In genomic region chr1:161198877-161199431, GRCh38 we compare ENCODE assay signal across 9 cellular contexts. TPM values are rescaled to one million over a fixed set of nuclear protein-coding genes. Genes with fewer than 3 reads are reported as not detected.
DNase-seq lines count a peak whose midpoint lies in the region; ATAC-seq lines count a peak whose summit lies in the region.
"Had no signal": no experiment of that assay in that cellular context is flagged by ENCODE, and none has a peak within 500 bp of the region (broad histone marks: within the 10 kb centered on the region; RNA-seq: fewer than 3 reads in every experiment).

A gene with protein sequence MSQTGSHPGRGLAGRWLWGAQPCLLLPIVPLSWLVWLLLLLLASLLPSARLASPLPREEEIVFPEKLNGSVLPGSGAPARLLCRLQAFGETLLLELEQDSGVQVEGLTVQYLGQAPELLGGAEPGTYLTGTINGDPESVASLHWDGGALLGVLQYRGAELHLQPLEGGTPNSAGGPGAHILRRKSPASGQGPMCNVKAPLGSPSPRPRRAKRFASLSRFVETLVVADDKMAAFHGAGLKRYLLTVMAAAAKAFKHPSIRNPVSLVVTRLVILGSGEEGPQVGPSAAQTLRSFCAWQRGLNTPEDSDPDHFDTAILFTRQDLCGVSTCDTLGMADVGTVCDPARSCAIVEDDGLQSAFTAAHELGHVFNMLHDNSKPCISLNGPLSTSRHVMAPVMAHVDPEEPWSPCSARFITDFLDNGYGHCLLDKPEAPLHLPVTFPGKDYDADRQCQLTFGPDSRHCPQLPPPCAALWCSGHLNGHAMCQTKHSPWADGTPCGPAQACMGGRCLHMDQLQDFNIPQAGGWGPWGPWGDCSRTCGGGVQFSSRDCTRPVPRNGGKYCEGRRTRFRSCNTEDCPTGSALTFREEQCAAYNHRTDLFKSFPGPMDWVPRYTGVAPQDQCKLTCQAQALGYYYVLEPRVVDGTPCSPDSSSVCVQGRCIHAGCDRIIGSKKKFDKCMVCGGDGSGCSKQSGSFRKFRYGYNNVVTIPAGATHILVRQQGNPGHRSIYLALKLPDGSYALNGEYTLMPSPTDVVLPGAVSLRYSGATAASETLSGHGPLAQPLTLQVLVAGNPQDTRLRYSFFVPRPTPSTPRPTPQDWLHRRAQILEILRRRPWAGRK (minus strand): TSS chr1:161199054. CDS start chr1:161198627, 427 bp downstream.

- H3K4me1 Mint-ChIP-seq in activated naive CD8-positive, alpha-beta T cell treated with anti-CD3 and anti-CD28 coated beads for 36 hours, result peaks cover 33% of the 10 kb centered on the region

- intact Hi-C loops in left cardiac atrium (cut with DNase I), result loop anchor here (10.0 kb wide), 2 partner anchors 176 to 186 kb away; no protein-coding TSS in a partner anchor

- H3K27me3 Mint-ChIP-seq in activated naive CD8-positive, alpha-beta T cell treated with anti-CD3 and anti-CD28 coated beads for 36 hours, result no peaks in the 10 kb centered on the region

- DNase-seq in GM04504 (ENCODE audit: low read depth) (peak; percentile 67), left cardiac atrium (peak; percentile 86), pulmonary artery endothelial cell (ENCODE audit: low read depth, low spot score) (no peak), NCI-H748 treated with DMSO at 0.1 percent for 48 hours (lab: John Stamatoyannopoulos, UW) (no peak), SIG-M5 (lab: John Stamatoyannopoulos, UW) (no peak), NCI-H2107 treated with DMSO at 0.1 percent for 48 hours (lab: John Stamatoyannopoulos, UW; ENCODE audit: unreplicated experiment) (no peak)
- no peak for DNase-seq in activated naive CD8-positive, alpha-beta T cell treated with anti-CD3 and anti-CD28 coated beads for 36 hours
- no peak for DNase-seq in activated effector memory CD4-positive, alpha-beta T cell treated with anti-CD3 and anti-CD28 coated beads, Interleukin-2, amount 50 U/mL, for 16 hours

- ATAC-seq in left cardiac atrium, result peak; percentile 8 to 31
- ATAC-seq: left colon had no signal

- peaks cover 9% of the 10 kb centered on the region for H3K36me3 Mint-ChIP-seq in activated naive CD8-positive, alpha-beta T cell treated with anti-CD3 and anti-CD28 coated beads for 36 hours

- no peaks in the 10 kb centered on the region for H3K9me3 Mint-ChIP-seq in activated naive CD8-positive, alpha-beta T cell treated with anti-CD3 and anti-CD28 coated beads for 36 hours

- peak within 1 kb of the TSS; percentile 95 for H3K27ac Mint-ChIP-seq in activated naive CD8-positive, alpha-beta T cell treated with anti-CD3 and anti-CD28 coated beads for 36 hours

- H3K4me3 Mint-ChIP-seq in activated naive CD8-positive, alpha-beta T cell treated with anti-CD3 and anti-CD28 coated beads for 36 hours, result peak within 1 kb of the TSS; percentile 92

RNA-seq across cellular contexts. Expression of the gene that starts here (rescaled TPM):
- total RNA-seq in activated naive CD8-positive, alpha-beta T cell treated with anti-CD3 and anti-CD28 coated beads for 36 hours, result 1 to 10 TPM; 2.5 to 3.8 TPM
- total RNA-seq in left cardiac atrium (100 to 1,000 TPM in 1 of 2 donors, 10 to 100 TPM in 1; 16.5 to 117 TPM), pulmonary artery endothelial cell (26.8 and 43.7 TPM in 2 replicates)

Comparison
In these comparisons a context has a peak if more than half of its experiments do, and no peak if none do; other contexts are left out.
1. DNase-seq: peak in GM04504 (single experiment) and left cardiac atrium (single experiment); none in activated naive CD8-positive, alpha-beta T cell treated with anti-CD3 and anti-CD28 coated beads for 36 hours (single experiment), pulmonary artery endothelial cell (single experiment), NCI-H748 treated with DMSO at 0.1 percent for 48 hours (single experiment), SIG-M5 (single experiment), activated effector memory CD4-positive, alpha-beta T cell treated with anti-CD3 and anti-CD28 coated beads, Interleukin-2, amount 50 U/mL, for 16 hours (single experiment) and NCI-H2107 treated with DMSO at 0.1 percent for 48 hours (single experiment).